16 cellular contexts compared by ENCODE assay signal in the genomic region with DNA sequence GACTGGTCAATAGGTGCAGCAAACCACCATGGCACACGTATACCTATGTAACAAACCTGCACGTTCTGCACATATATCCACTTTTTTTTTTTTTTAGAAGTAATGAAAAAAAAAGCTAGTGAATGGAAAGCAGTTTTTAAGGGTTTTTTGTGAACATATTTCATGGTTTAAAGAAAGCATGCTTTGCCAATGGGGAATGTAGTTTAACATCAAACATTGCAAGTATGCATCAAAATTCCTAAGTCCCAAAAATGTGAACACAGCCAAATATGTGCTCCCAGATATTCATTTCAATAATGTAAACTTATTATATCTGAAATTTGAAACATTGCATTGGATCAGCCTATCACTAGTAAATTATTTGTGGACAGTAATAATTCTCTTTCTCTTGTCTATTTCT.
DNase-seq lines count a peak whose midpoint lies in the region; ATAC-seq and TF ChIP-seq lines count a peak whose summit lies in the region.
"Had no signal": no experiment of that assay in that cellular context is flagged by ENCODE, and none has a peak within 500 bp of the region (broad histone marks: within the 10 kb centered on the region; RNA-seq: fewer than 3 reads in every experiment).

No MANE protein-coding gene starts in this region.

- no peaks in the 10 kb centered on the region for H4K20me1 ChIP-seq in IMR-90 (ENCODE audit: insufficient read depth, low read length)
- H4K20me1 ChIP-seq: BLaER1 treated with 17β-estradiol and CSF1 and Interleukin-3, amounts not matched to agents 10 nM and 100 nM had no signal

- H3K4me3 ChIP-seq in IMR-90 (ENCODE audit: insufficient read depth, low read depth, low read length): no peak overlapping the region
- no peak overlapping the region for H3K4me3 ChIP-seq in mesendoderm (ENCODE audit: low read length)
- no peak overlapping the region for H3K4me3 ChIP-seq in left lung
- H3K4me3 ChIP-seq: A549; BLaER1 treated with 17β-estradiol and CSF1 and Interleukin-3, amounts not matched to agents 10 nM and 100 nM had no signal

- no peaks in the 10 kb centered on the region for H3K27me3 ChIP-seq in IMR-90 (ENCODE audit: control insufficient read depth, insufficient read depth, low read length)
- H3K27me3 ChIP-seq in mesendoderm (ENCODE audit: insufficient read depth, low read length, poor library complexity): no peaks in the 10 kb centered on the region
- H3K27me3 ChIP-seq in left lung: no peaks in the 10 kb centered on the region
- H3K27me3 ChIP-seq: BLaER1 treated with 17β-estradiol and CSF1 and Interleukin-3, amounts not matched to agents 10 nM and 100 nM had no signal

- H2BK15ac ChIP-seq in IMR-90 (ENCODE audit: low read depth, low read length): no peak overlapping the region
- no peak overlapping the region for H2BK15ac ChIP-seq in mesendoderm (replicated peaks; ENCODE audit: low read depth)

- no peak overlapping the region for H2BK20ac ChIP-seq in IMR-90 (ENCODE audit: low read depth, low read length)

- no peak for TF ChIP-seq POLR2A in IMR-90 (IDR thresholded peaks at IDR 0.05; ENCODE audit: low read depth, low read length)

- H3K9me3 ChIP-seq in IMR-90 (ENCODE audit: control insufficient read depth, insufficient read depth, low read length) (no peaks in the 10 kb centered on the region; the same call in 1 of the 2 replicates), left lung (peaks cover 0 to 14% of the 10 kb centered on the region in 2 donors)
- H3K9me3 ChIP-seq: A549, Caco-2 had no signal

- no peak overlapping the region for H3K14ac ChIP-seq in IMR-90 (replicated peaks; ENCODE audit: low read depth, low read length)

- H2BK120ac ChIP-seq in IMR-90 (ENCODE audit: low read depth, low read length) (no peak overlapping the region), mesendoderm (ENCODE audit: low read depth, low read length) (no peak overlapping the region)

- DNase-seq in IMR-90 (no peak), dedifferentiated amniotic fluid mesenchymal stem cell (ENCODE audit: extremely low spot score) (peak; percentile 59), mesendoderm (no peak), left lung (no peak)
- DNase-seq: AML-193; Caco-2; Calu3; CD4-positive, alpha-beta T cell; CD8-positive, alpha-beta T cell; DMS79 treated with DMSO at 0.1 percent for 48 hours; GF-D8 had no signal

- H3K36me3 ChIP-seq in IMR-90 (ENCODE audit: control insufficient read depth, insufficient read depth, low read length): no peaks in the 10 kb centered on the region
- H3K36me3 ChIP-seq in mesendoderm (ENCODE audit: control insufficient read depth, insufficient read depth, low read length): no peaks in the 10 kb centered on the region
- H3K36me3 ChIP-seq in left lung: no peaks in the 10 kb centered on the region
- H3K36me3 ChIP-seq: BLaER1 treated with 17β-estradiol and CSF1 and Interleukin-3, amounts not matched to agents 10 nM and 100 nM had no signal

- H3K56ac ChIP-seq in IMR-90 (ENCODE audit: extremely low read depth, insufficient read depth, low read length): no peak overlapping the region
- H3K56ac ChIP-seq in mesendoderm (ENCODE audit: low read length): no peak overlapping the region

- dilution Hi-C loops in IMR-90 (cut with HindIII; ENCODE audit: low sequenced_read_pairs, unreplicated experiment): no loop called here

- no peaks in the 10 kb centered on the region for H3K9me1 ChIP-seq in IMR-90 (ENCODE audit: insufficient read depth, low read length)

- H3K23ac ChIP-seq in IMR-90 (ENCODE audit: low read depth, low read length) (no peak overlapping the region), mesendoderm (ENCODE audit: low read length) (no peak overlapping the region)

- H3K4ac ChIP-seq in IMR-90 (ENCODE audit: low read depth, low read length): no peak overlapping the region
- peak overlapping the region; percentile 70 for H3K4ac ChIP-seq in mesendoderm (ENCODE audit: low read depth, low read length)

- H2BK5ac ChIP-seq in IMR-90 (ENCODE audit: low read depth, low read length, poor library complexity, severe bottlenecking) (no peak overlapping the region), mesendoderm (ENCODE audit: low read length) (no peak overlapping the region)

- no peak for TF ChIP-seq RAD21 in IMR-90 (IDR thresholded peaks at IDR 0.05; ENCODE audit: low read length)

- H3K4me2 ChIP-seq in IMR-90 (ENCODE audit: low read depth, low read length) (no peak overlapping the region), mesendoderm (ENCODE audit: low read length) (no peak overlapping the region)
- H3K4me2 ChIP-seq: A549; BLaER1 treated with 17β-estradiol and CSF1 and Interleukin-3, amounts not matched to agents 10 nM and 100 nM had no signal

- no peak for TF ChIP-seq CTCF in IMR-90 (conservative IDR thresholded peaks at IDR 0.05; ENCODE audit: low read depth, low read length)
- TF ChIP-seq CTCF in left lung (IDR thresholded peaks at IDR 0.05): no peak

- H4K91ac ChIP-seq in IMR-90 (ENCODE audit: insufficient read depth, low read depth, low read length): no peak overlapping the region

- WGBS in IMR-90 (ENCODE audit: extremely low coverage in 2 of 2, insufficient read length in 1 of 2), 2 experiments: no CpG with 5 or more reads among the region's 2 CpGs
- whole genome bisulfite sequencing in mesendoderm (ENCODE audit: extremely low coverage, insufficient coverage, low lambda C conversion rate): no CpG with 5 or more reads among the region's 2 CpGs

- H3K18ac ChIP-seq in IMR-90 (ENCODE audit: low read depth, low read length): no peak overlapping the region
- H3K18ac ChIP-seq in mesendoderm (ENCODE audit: low read length): no peak overlapping the region

- no peaks in the 10 kb centered on the region for H3K4me1 ChIP-seq in IMR-90 (ENCODE audit: control insufficient read depth, insufficient read depth, low read length)
- H3K4me1 ChIP-seq in mesendoderm (ENCODE audit: control insufficient read depth, low read depth, low read length): no peaks in the 10 kb centered on the region
- H3K4me1 ChIP-seq in left lung: no peaks in the 10 kb centered on the region
- H3K4me1 ChIP-seq: A549 had no signal

- H2AK9ac ChIP-seq in IMR-90 (replicated peaks; ENCODE audit: low read depth, low read length, poor library complexity): no peak overlapping the region

- H4K5ac ChIP-seq in IMR-90 (ENCODE audit: low read depth, low read length) (no peak overlapping the region), mesendoderm (ENCODE audit: low read length) (no peak overlapping the region)

- no peak overlapping the region for H3K27ac ChIP-seq in IMR-90 (ENCODE audit: insufficient read depth, low read length)
- no peak overlapping the region for H3K27ac ChIP-seq in mesendoderm (ENCODE audit: low read depth, low read length)
- H3K27ac ChIP-seq in left lung: no peak overlapping the region
- H3K27ac ChIP-seq: 22Rv1; A549; BLaER1 treated with 17β-estradiol and CSF1 and Interleukin-3, amounts not matched to agents 10 nM and 100 nM; C4-2B had no signal

- intact Hi-C loops in IMR-90 (cut with micrococcal nuclease) (no loop called here), left lung (cut with DNase I) (no loop called here)

- POLR2A ChIA-PET in IMR-90 (lab: Charles Lee; ENCODE audit: unreplicated experiment): no interaction called here

- no peak overlapping the region for H3K9ac ChIP-seq in IMR-90 (ENCODE audit: low read depth, low read length)
- H3K9ac ChIP-seq in mesendoderm (ENCODE audit: low read length): no peak overlapping the region
- H3K9ac ChIP-seq: BLaER1 treated with 17β-estradiol and CSF1 and Interleukin-3, amounts not matched to agents 10 nM and 100 nM had no signal

- ATAC-seq in IMR-90 (ENCODE audit: low read depth) (peak; percentile 66), GM18870 (IDR thresholded peaks at IDR 0.05; ENCODE audit: unreplicated experiment) (no peak), left lung (no peak)
- ATAC-seq: A549; CD8-positive, alpha-beta T cell had no signal

- CTCF ChIA-PET in IMR-90 (lab: Yijun Ruan, JAX): no interaction called here

- H3K79me2 ChIP-seq in mesendoderm (ENCODE audit: control insufficient read depth, insufficient read depth, low read length): no peaks in the 10 kb centered on the region

- no peaks in the 10 kb centered on the region for H3K79me1 ChIP-seq in IMR-90 (ENCODE audit: low read depth in 1 of 2, low read length in 2 of 2)
- no peaks in the 10 kb centered on the region for H3K79me1 ChIP-seq in mesendoderm (ENCODE audit: low read length)

- BruUV-seq in IMR-90 (replicated peaks; lab: Mats Ljungman, UMichigan): no TSS peak

- H2AK5ac ChIP-seq in IMR-90 (ENCODE audit: low read depth, low read length): no peak overlapping the region
- H2AK5ac ChIP-seq in mesendoderm (ENCODE audit: low read length): no peak overlapping the region

- H4K8ac ChIP-seq in IMR-90 (ENCODE audit: low read depth in 2 of 2, low read length in 2 of 2) (no peak overlapping the region), mesendoderm (ENCODE audit: low read depth, low read length) (no peak overlapping the region)

- no peak overlapping the region for H2AFZ ChIP-seq in IMR-90 (replicated peaks; ENCODE audit: low read length, poor library complexity)

- in situ Hi-C loops in IMR-90 (cut with MboI; ENCODE audit: low sequenced_read_pairs): no loop called here

TF ChIP-seq in IMR-90, 13 proteins besides CTCF, POLR2A, EP300 and RAD21 (continues in another document):
- TF ChIP-seq USF2 (IDR thresholded peaks at IDR 0.05; ENCODE audit: low read depth, low read length): no peak
- TF ChIP-seq FOS (IDR thresholded peaks at IDR 0.05; ENCODE audit: low read depth, low read length): no peak
- no peak for TF ChIP-seq CEBPB (IDR thresholded peaks at IDR 0.05; ENCODE audit: low read depth, low read length)
- TF ChIP-seq RCOR1 (IDR thresholded peaks at IDR 0.05; ENCODE audit: insufficient replicate concordance, low read length): no peak
- TF ChIP-seq NFE2L2 (IDR thresholded peaks at IDR 0.05; ENCODE audit: low read depth, low read length): no peak
- TF ChIP-seq MAZ (IDR thresholded peaks at IDR 0.05; ENCODE audit: borderline replicate concordance, low read depth, low read length): no peak
- TF ChIP-seq RFX5 (IDR thresholded peaks at IDR 0.05; ENCODE audit: low read depth, low read length): no peak
- no peak for TF ChIP-seq CHD1 (IDR thresholded peaks at IDR 0.05; ENCODE audit: low read depth, low read length)
- no peak for TF ChIP-seq MXI1 (IDR thresholded peaks at IDR 0.05; ENCODE audit: borderline replicate concordance, low read depth, low read length)
